19 cellular contexts compared by ENCODE assay signal in the genomic region with DNA sequence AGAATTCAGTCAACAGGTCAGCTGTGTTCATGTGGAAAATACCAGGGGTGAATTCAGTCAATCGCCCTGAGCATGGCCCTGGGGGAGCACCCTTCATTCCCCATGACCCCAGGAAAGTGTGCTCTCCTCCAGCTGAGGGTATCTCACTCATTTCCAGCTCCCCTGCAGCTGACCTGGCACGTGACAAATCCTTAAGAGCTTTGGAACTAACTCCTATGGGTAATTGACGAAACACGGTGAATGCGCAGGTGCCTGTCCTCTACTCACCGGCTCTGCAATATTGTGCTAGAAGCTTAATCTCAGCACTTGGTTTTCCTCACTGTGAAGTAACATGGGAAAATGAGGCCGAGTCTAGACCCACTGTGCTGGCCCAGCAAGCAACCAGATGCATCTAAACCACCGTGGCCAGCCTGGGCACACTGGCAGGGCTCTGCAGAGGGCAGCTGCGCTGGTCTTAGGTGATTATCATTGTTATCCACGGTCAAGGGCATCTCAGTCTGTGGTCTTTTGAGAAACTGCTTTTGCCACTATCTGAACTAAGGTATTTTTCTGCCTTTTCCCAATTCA.
DNase-seq lines count a peak whose midpoint lies in the region; ATAC-seq and TF ChIP-seq lines count a peak whose summit lies in the region.
"Had no signal": no experiment of that assay in that cellular context is flagged by ENCODE, and none has a peak within 500 bp of the region (broad histone marks: within the 10 kb centered on the region; RNA-seq: fewer than 3 reads in every experiment).

No MANE protein-coding gene starts in this region.

- no peaks in the 10 kb centered on the region for H3K36me3 Mint-ChIP-seq in activated CD8-positive, alpha-beta memory T cell treated with anti-CD3 and anti-CD28 coated beads, Interleukin-2, amount 10 ng/mL, durations not matched to agents 7 days and 5 days
- H3K36me3 Mint-ChIP-seq in neural progenitor cell, result peaks cover 26% of the 10 kb centered on the region
- H3K36me3 Mint-ChIP-seq in activated naive CD4-positive, alpha-beta T cell treated with anti-CD3 and anti-CD28 coated beads, Interleukin-2, amount 10 ng/mL, durations not matched to agents 7 days and 5 days, result no peaks in the 10 kb centered on the region

- H3F3A ChIP-seq in neural progenitor cell (ENCODE audit: low read depth), result no peaks in the 10 kb centered on the region

- DNase-seq in activated CD8-positive, alpha-beta memory T cell treated with anti-CD3 and anti-CD28 coated beads, Interleukin-2, amount 10 ng/mL, durations not matched to agents 7 days and 5 days, result peak; percentile 37
- no peak for DNase-seq in activated CD8-positive, alpha-beta memory T cell treated with anti-CD3 and anti-CD28 coated beads, Interleukin-2, amount 50 U/mL, for 4 hours
- peak; percentile 29 for DNase-seq in ecto neural progenitor cell (ENCODE audit: low spot score)
- no peak for DNase-seq in neural progenitor cell (ENCODE audit: low spot score)
- no peak for DNase-seq in uterus
- DNase-seq in activated naive CD4-positive, alpha-beta T cell treated with anti-CD3 and anti-CD28 coated beads, Interleukin-2, amount 10 ng/mL, durations not matched to agents 7 days and 5 days, result no peak
- DNase-seq: AML-193; CD4-positive, alpha-beta T cell; DMS153; DMS79; GF-D8; HCEC 1CT; IMR-90 had no signal

- H3K4me3 ChIP-seq in neural progenitor cell (no peak overlapping the region), uterus (no peak overlapping the region)
- H3K4me3 ChIP-seq: A549, GM23248 had no signal

- H3K4me3 Mint-ChIP-seq in activated CD8-positive, alpha-beta memory T cell treated with anti-CD3 and anti-CD28 coated beads, Interleukin-2, amount 10 ng/mL, durations not matched to agents 7 days and 5 days, result no peak overlapping the region
- no peak overlapping the region for H3K4me3 Mint-ChIP-seq in neural progenitor cell
- H3K4me3 Mint-ChIP-seq in activated naive CD4-positive, alpha-beta T cell treated with anti-CD3 and anti-CD28 coated beads, Interleukin-2, amount 10 ng/mL, durations not matched to agents 7 days and 5 days, result no peak overlapping the region
- H3K4me3 Mint-ChIP-seq: CD4-positive, alpha-beta T cell had no signal

- no peaks in the 10 kb centered on the region for H3K79me2 ChIP-seq in neural progenitor cell (ENCODE audit: low read depth)

- no peaks in the 10 kb centered on the region for H3K4me1 Mint-ChIP-seq in activated CD8-positive, alpha-beta memory T cell treated with anti-CD3 and anti-CD28 coated beads, Interleukin-2, amount 10 ng/mL, durations not matched to agents 7 days and 5 days
- peaks cover 6% of the 10 kb centered on the region for H3K4me1 Mint-ChIP-seq in neural progenitor cell
- no peaks in the 10 kb centered on the region for H3K4me1 Mint-ChIP-seq in activated naive CD4-positive, alpha-beta T cell treated with anti-CD3 and anti-CD28 coated beads, Interleukin-2, amount 10 ng/mL, durations not matched to agents 7 days and 5 days

- no peaks in the 10 kb centered on the region for H4K20me1 ChIP-seq in neural progenitor cell (ENCODE audit: low read depth)

- intact Hi-C loops in uterus (cut with DNase I; ENCODE audit: low total_unique reads), result no loop called here

- no peaks in the 10 kb centered on the region for H3K9me3 Mint-ChIP-seq in activated CD8-positive, alpha-beta memory T cell treated with anti-CD3 and anti-CD28 coated beads, Interleukin-2, amount 10 ng/mL, durations not matched to agents 7 days and 5 days (ENCODE audit: low read depth)
- H3K9me3 Mint-ChIP-seq in neural progenitor cell, result peaks cover 21% of the 10 kb centered on the region
- H3K9me3 Mint-ChIP-seq in activated naive CD4-positive, alpha-beta T cell treated with anti-CD3 and anti-CD28 coated beads, Interleukin-2, amount 10 ng/mL, durations not matched to agents 7 days and 5 days, result no peaks in the 10 kb centered on the region

- peaks cover 16% of the 10 kb centered on the region for H3K27me3 Mint-ChIP-seq in activated CD8-positive, alpha-beta memory T cell treated with anti-CD3 and anti-CD28 coated beads, Interleukin-2, amount 10 ng/mL, durations not matched to agents 7 days and 5 days
- H3K27me3 Mint-ChIP-seq in neural progenitor cell (ENCODE audit: insufficient read depth, low read depth), result no peaks in the 10 kb centered on the region
- no peaks in the 10 kb centered on the region for H3K27me3 Mint-ChIP-seq in activated naive CD4-positive, alpha-beta T cell treated with anti-CD3 and anti-CD28 coated beads, Interleukin-2, amount 10 ng/mL, durations not matched to agents 7 days and 5 days
- H3K27me3 Mint-ChIP-seq: CD4-positive, alpha-beta T cell had no signal

- H3K4me2 ChIP-seq in neural progenitor cell, result no peak overlapping the region
- H3K4me2 ChIP-seq: A549 had no signal

- no peak for TF ChIP-seq POLR2A in uterus (IDR thresholded peaks at IDR 0.05)
- TF ChIP-seq POLR2A in GM18505 (IDR thresholded peaks at IDR 0.05; ENCODE audit: borderline replicate concordance, extremely low read depth, insufficient read depth, insufficient read length), result no peak

- H3K9ac ChIP-seq in neural progenitor cell, result no peak overlapping the region
- H3K9ac ChIP-seq: GM23248 had no signal

- no peaks in the 10 kb centered on the region for H3K27me3 ChIP-seq in neural progenitor cell
- no peaks in the 10 kb centered on the region for H3K27me3 ChIP-seq in uterus

- no peak for ATAC-seq in activated CD8-positive, alpha-beta memory T cell treated with anti-CD3 and anti-CD28 coated beads, Interleukin-2, amount 10 ng/mL, durations not matched to agents 7 days and 5 days
- no peak for ATAC-seq in HG03378 (IDR thresholded peaks at IDR 0.05; ENCODE audit: unreplicated experiment)
- ATAC-seq in GM18505 (IDR thresholded peaks at IDR 0.05; ENCODE audit: unreplicated experiment), result no peak

- H3K9me3 ChIP-seq in neural progenitor cell (ENCODE audit: low read depth) (no peaks in the 10 kb centered on the region), uterus (no peaks in the 10 kb centered on the region)
- H3K9me3 ChIP-seq: A549 had no signal

- H3K4me1 ChIP-seq in neural progenitor cell (no peaks in the 10 kb centered on the region), uterus (peaks cover 7 to 15% of the 10 kb centered on the region in 2 donors)
- H3K4me1 ChIP-seq: A549 had no signal

- H3K27ac ChIP-seq in neural progenitor cell (no peak overlapping the region), uterus (peak overlapping the region; percentile 68 to 86)
- H3K27ac ChIP-seq: 22Rv1, A549, C4-2B, GM23248 had no signal

- H2AFZ ChIP-seq in neural progenitor cell (replicated peaks), result no peak overlapping the region
- H2AFZ ChIP-seq: GM23248 had no signal

- TF ChIP-seq CTCF in neural progenitor cell (IDR thresholded peaks at IDR 0.05), result no peak
- TF ChIP-seq CTCF in uterus (IDR thresholded peaks at IDR 0.05), result no peak

- H3K36me3 ChIP-seq in neural progenitor cell (no peaks in the 10 kb centered on the region), uterus (no peaks in the 10 kb centered on the region)

- no peak overlapping the region for H3K27ac Mint-ChIP-seq in activated CD8-positive, alpha-beta memory T cell treated with anti-CD3 and anti-CD28 coated beads, Interleukin-2, amount 10 ng/mL, durations not matched to agents 7 days and 5 days
- peak overlapping the region; percentile 58 for H3K27ac Mint-ChIP-seq in neural progenitor cell
- H3K27ac Mint-ChIP-seq in activated naive CD4-positive, alpha-beta T cell treated with anti-CD3 and anti-CD28 coated beads, Interleukin-2, amount 10 ng/mL, durations not matched to agents 7 days and 5 days, result no peak overlapping the region
- H3K27ac Mint-ChIP-seq: CD4-positive, alpha-beta T cell had no signal

- CTCF ChIA-PET in activated CD8-positive, alpha-beta memory T cell treated with anti-CD3 and anti-CD28 coated beads, Interleukin-2, amount 10 ng/mL, durations not matched to agents 7 days and 5 days (lab: Charles Lee), result interaction anchor here (1.1 to 1.3 kb wide), 3 partner anchors 8 to 63 kb away, joined by 3 read pairs; a partner anchor contains a TSS
- CTCF ChIA-PET in activated naive CD4-positive, alpha-beta T cell treated with anti-CD3 and anti-CD28 coated beads, Interleukin-2, amount 10 ng/mL, durations not matched to agents 7 days and 5 days (lab: Charles Lee), result no interaction called here

Comparison
In these comparisons a context has a peak if more than half of its experiments do, and no peak if none do; other contexts are left out.
1. DNase-seq: peak in activated CD8-positive, alpha-beta memory T cell treated with anti-CD3 and anti-CD28 coated beads, Interleukin-2, amount 10 ng/mL, durations not matched to agents 7 days and 5 days (single experiment) and ecto neural progenitor cell (single experiment); none in activated CD8-positive, alpha-beta memory T cell treated with anti-CD3 and anti-CD28 coated beads, Interleukin-2, amount 50 U/mL, for 4 hours (single experiment), neural progenitor cell (single experiment), uterus (0 of 2) and activated naive CD4-positive, alpha-beta T cell treated with anti-CD3 and anti-CD28 coated beads, Interleukin-2, amount 10 ng/mL, durations not matched to agents 7 days and 5 days (single experiment).